In the genomic region with DNA sequence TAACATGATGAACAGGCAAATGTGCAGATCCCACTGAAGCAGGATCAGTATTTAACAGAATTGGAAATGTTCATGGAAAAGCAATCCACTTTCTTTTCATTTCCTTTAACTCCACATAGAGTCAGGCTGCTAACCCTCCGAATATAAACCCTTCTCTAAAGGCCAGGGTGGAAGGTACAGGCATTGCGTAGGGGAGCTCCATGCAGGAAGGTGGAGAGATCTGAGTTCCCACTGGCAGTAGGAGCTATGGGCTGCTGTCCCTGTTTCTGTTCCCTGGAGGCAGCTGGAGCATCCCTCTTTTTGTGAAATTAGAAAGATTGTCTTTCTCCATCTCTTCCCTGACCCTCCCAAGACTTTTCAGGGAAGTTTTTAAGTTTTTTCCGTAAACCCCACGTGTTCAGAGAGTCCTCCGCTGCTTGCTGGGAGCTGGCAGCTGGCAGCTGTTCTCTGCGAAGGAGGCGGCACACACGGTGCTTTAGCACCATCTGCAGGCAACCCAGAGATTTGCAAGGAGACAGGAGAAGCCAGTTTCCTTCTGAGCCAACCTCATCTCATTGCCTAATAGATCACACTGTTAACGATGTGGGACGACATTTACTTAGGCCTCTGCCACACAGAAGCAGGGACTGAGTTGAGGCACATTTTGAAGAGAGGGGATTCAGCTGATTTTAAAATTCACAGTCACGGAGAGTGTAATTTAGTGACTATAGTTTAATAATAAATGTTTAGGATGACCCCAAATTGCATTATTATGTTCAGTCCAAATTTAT, we compare ENCODE assay signal across 8 cellular contexts. TPM values are rescaled to one million over a fixed set of nuclear protein-coding genes. Genes with fewer than 3 reads are reported as not detected.
DNase-seq lines count a peak whose midpoint lies in the region; ATAC-seq, FAIRE-seq and TF ChIP-seq lines count a peak whose summit lies in the region.

No MANE protein-coding gene starts in this region.

- peaks cover 33% of the 10 kb centered on the region for H3K4me1 Mint-ChIP-seq in nephron progenitor cell

- no peak overlapping the region for H3K4me3 ChIP-seq in GM23248
- no peak overlapping the region for H3K4me3 ChIP-seq in Karpas-422 (ENCODE audit: low read length)

- H3K27me3 Mint-ChIP-seq in nephron progenitor cell (ENCODE audit: low read depth, poor library complexity), result no peaks in the 10 kb centered on the region

- H3F3A ChIP-seq in GM23248 (ENCODE audit: insufficient read depth), result no peaks in the 10 kb centered on the region

- H3K9me3 ChIP-seq in GM23248 (ENCODE audit: low read depth) (no peaks in the 10 kb centered on the region), Karpas-422 (ENCODE audit: low read length) (no peaks in the 10 kb centered on the region)

- peak overlapping the region; percentile 70 for H3K4me3 Mint-ChIP-seq in nephron progenitor cell

- DNase-seq in EH (ENCODE audit: low read depth), result peak; percentile 84
- peak; percentile 89 for DNase-seq in GM23248
- DNase-seq in Karpas-422, result peak; percentile 83
- DNase-seq in RCC 7860 (ENCODE audit: low spot score), result peak; percentile 72
- DNase-seq in activated T-helper 1 cell treated with Interleukin-2 at 50 U/mL for 16 hours (ENCODE audit: low read depth), result peak; percentile 48
- DNase-seq in fibroblast of peridontal ligament (ENCODE audit: extremely low read depth), result peak; percentile 90
- peak; percentile 76 for DNase-seq in nephron progenitor cell
- DNase-seq in stimulated activated naive CD8-positive, alpha-beta T cell treated with anti-CD3 and anti-CD28 coated beads, Interleukin-15, Interleukin-2, amounts not matched to agents 100 U/mL and 50 U/mL, for 24 hours, result peak; percentile 67

- H2AFZ ChIP-seq in GM23248 (peak overlapping the region; percentile 76), Karpas-422 (ENCODE audit: low read length) (no peak overlapping the region)

- peak; percentile 79 for ATAC-seq in stimulated activated naive CD8-positive, alpha-beta T cell treated with anti-CD3 and anti-CD28 coated beads, Interleukin-15, Interleukin-2, amounts not matched to agents 100 U/mL and 50 U/mL, for 24 hours

- H4K20me1 ChIP-seq in GM23248 (ENCODE audit: insufficient read depth) (no peaks in the 10 kb centered on the region), Karpas-422 (ENCODE audit: insufficient read depth, low read depth, low read length) (no peaks in the 10 kb centered on the region)

- peak; percentile 65 for FAIRE-seq in RCC 7860 (lab: Jason Lieb, UNC)

- H3K36me3 ChIP-seq in GM23248 (ENCODE audit: low read depth) (no peaks in the 10 kb centered on the region), Karpas-422 (ENCODE audit: insufficient read depth, low read length) (no peaks in the 10 kb centered on the region)

- WGBS in GM23248 (ENCODE audit: low coverage in 1 of 2, low lambda C conversion rate in 2 of 2, missing lambda C conversion rate in 2 of 2), 2 experiments, result 7 to 8% methylated on average over 11 of the region's 11 CpGs

- H3K4me2 ChIP-seq in GM23248 (ENCODE audit: unreplicated experiment), result peak overlapping the region; percentile 49
- H3K4me2 ChIP-seq in Karpas-422 (ENCODE audit: low read depth, low read length, poor library complexity, severe bottlenecking), result no peak overlapping the region

- H3K9me3 Mint-ChIP-seq in nephron progenitor cell, result no peaks in the 10 kb centered on the region

- peak; percentile 96 for TF ChIP-seq CTCF in nephron progenitor cell (IDR thresholded peaks at IDR 0.05)

- H3K9ac ChIP-seq in GM23248 (peak overlapping the region; percentile 56), Karpas-422 (ENCODE audit: low read length) (no peak overlapping the region)

- H3K4me1 ChIP-seq in GM23248 (ENCODE audit: insufficient read depth), result peaks cover 5% of the 10 kb centered on the region; the same call in 1 of the 2 replicates
- H3K4me1 ChIP-seq in Karpas-422 (ENCODE audit: low read length), result no peaks in the 10 kb centered on the region

- H3K79me2 ChIP-seq in GM23248 (ENCODE audit: insufficient read depth) (no peaks in the 10 kb centered on the region), Karpas-422 (ENCODE audit: low read length) (no peaks in the 10 kb centered on the region)

- H3K9me2 ChIP-seq in GM23248 (ENCODE audit: insufficient read depth) (no peaks in the 10 kb centered on the region), Karpas-422 (replicated peaks; ENCODE audit: insufficient read depth, low read length) (no peaks in the 10 kb centered on the region)

- peaks cover 5% of the 10 kb centered on the region for H3K36me3 Mint-ChIP-seq in nephron progenitor cell (ENCODE audit: low read depth)

- no peak overlapping the region for H3K27ac Mint-ChIP-seq in nephron progenitor cell

- H3K27ac ChIP-seq in GM23248, result no peak overlapping the region
- H3K27ac ChIP-seq in Karpas-422 (ENCODE audit: low read length), result no peak overlapping the region

- no peaks in the 10 kb centered on the region for H3K27me3 ChIP-seq in GM23248 (replicated peaks; ENCODE audit: insufficient read depth)
- no peaks in the 10 kb centered on the region for H3K27me3 ChIP-seq in Karpas-422 (ENCODE audit: low read length)

- in situ Hi-C loops in GM23248 (cut with MboI), result no loop called here

RNA-seq across cellular contexts. Expression of gene HOOK1, which starts 55.4 kb away (rescaled TPM):
- total RNA-seq in GM23248 (2014; rRNA removed; shearing (Covaris generic)), result not detected in 2 replicates
- not detected in 2 replicates for polyA plus RNA-seq in GM23248 (2016; fragmentation: Nextera tagmentation; extraction: Ambion mirVana)
- not detected in 2 replicates for total RNA-seq in Karpas-422 (2014; rRNA removed; shearing (Covaris generic); ENCODE audit: low replicate concordance)
